2 cellular contexts compared by ENCODE assay signal in genomic region chr18:54958711-54959625, GRCh38.
TF ChIP-seq lines count a peak whose summit lies in the region.

Gene CCDC68 (minus strand): TSS chr18:54959461. CDS start chr18:54942791, 16,670 bp downstream.

TF ChIP-seq in HEK293, 187 proteins besides CTCF, POLR2A, EP300 and RAD21 (continued from another document and continues in another):
- no peak for TF ChIP-seq ZNF692 (tag by site-specific recombination; IDR thresholded peaks at IDR 0.05)
- no peak for TF ChIP-seq ZNF600 (tag by site-specific recombination; IDR thresholded peaks at IDR 0.05)
- TF ChIP-seq REST (tag by site-specific recombination; IDR thresholded peaks at IDR 0.05), result no peak
- TF ChIP-seq ZNF16 (tag by site-specific recombination; IDR thresholded peaks at IDR 0.05; ENCODE audit: low read depth), result no peak
- TF ChIP-seq ZFHX2 (tag by site-specific recombination; conservative IDR thresholded peaks at IDR 0.05), result peak; percentile 90
- TF ChIP-seq EGR2 (tag by site-specific recombination; IDR thresholded peaks at IDR 0.05; ENCODE audit: low read depth), result 0 out of 2 replicates have a peak, but pooled peaks have one; percentile 47
- TF ChIP-seq KLF1 (tag by site-specific recombination; IDR thresholded peaks at IDR 0.05), result peak; percentile 67
- peak; percentile 26; the same call in 1 of the 2 replicates for TF ChIP-seq PATZ1 (tag by site-specific recombination; IDR thresholded peaks at IDR 0.05)
- TF ChIP-seq SP2 (tag by site-specific recombination; IDR thresholded peaks at IDR 0.05), result peak; percentile 19; the same call in 1 of the 2 replicates
- no peak for TF ChIP-seq ZNF354C (tag by site-specific recombination; IDR thresholded peaks at IDR 0.05; ENCODE audit: borderline replicate concordance, low read depth)
- TF ChIP-seq ZBTB10 (tag by site-specific recombination; IDR thresholded peaks at IDR 0.05), result 0 out of 2 replicates have a peak, but pooled peaks have one; percentile 30
- TF ChIP-seq ZNF18 (tag by site-specific recombination; IDR thresholded peaks at IDR 0.05), result no peak
- no peak for TF ChIP-seq MYNN (tag by site-specific recombination; IDR thresholded peaks at IDR 0.05; ENCODE audit: borderline replicate concordance)
- TF ChIP-seq GLI2 (tag by site-specific recombination; IDR thresholded peaks at IDR 0.05; ENCODE audit: borderline replicate concordance, low read depth), result no peak

TF ChIP-seq in GM12878, 131 proteins besides CTCF, POLR2A, EP300 and RAD21 (continued from another document):
- TF ChIP-seq CUX1 (IDR thresholded peaks at IDR 0.05; ENCODE audit: insufficient replicate concordance, low read depth, low read length) (no peak), KLF5 (IDR thresholded peaks at IDR 0.05; ENCODE audit: partially characterized antibody) (no peak), FOS (IDR thresholded peaks at IDR 0.05; ENCODE audit: borderline replicate concordance, extremely low read depth, insufficient read length) (no peak), CHD2 (IDR thresholded peaks at IDR 0.05; ENCODE audit: borderline replicate concordance, low read depth, low read length) (no peak), EZH2 (IDR thresholded peaks at IDR 0.05; ENCODE audit: borderline replicate concordance, control insufficient read depth, low read depth, low read length) (no peak), WRNIP1 (IDR thresholded peaks at IDR 0.05; ENCODE audit: borderline replicate concordance, low read depth, low read length) (no peak), NR2C2 (IDR thresholded peaks at IDR 0.05; ENCODE audit: borderline replicate concordance, control insufficient read depth, insufficient read length, low read depth) (no peak), TCF12 (IDR thresholded peaks at IDR 0.05; ENCODE audit: low read depth, low read length) (no peak), RCOR1 (conservative IDR thresholded peaks at IDR 0.05; ENCODE audit: low read depth, low read length) (no peak), ETV6 (conservative IDR thresholded peaks at IDR 0.05 in 1 of 2, IDR thresholded peaks at IDR 0.05 in 1 of 2; ENCODE audit: borderline replicate concordance in 1 of 2, low read depth in 1 of 2) (no peak), MXI1 (IDR thresholded peaks at IDR 0.05; ENCODE audit: low read depth, low read length) (no peak), IRF4 (IDR thresholded peaks at IDR 0.05; ENCODE audit: low read depth, low read length) (no peak), ZBTB11 (CRISPR knock-in tag; IDR thresholded peaks at IDR 0.05) (no peak), SMAD1 (IDR thresholded peaks at IDR 0.05; ENCODE audit: low read depth, partially characterized antibody) (no peak), PBX3 (IDR thresholded peaks at IDR 0.05; ENCODE audit: insufficient replicate concordance, low read depth, low read length) (no peak), ATF7 (IDR thresholded peaks at IDR 0.05; ENCODE audit: low read depth) (no peak)
